In genomic region chr14:69614592-69614991, GRCh38 we compare ENCODE assay signal across 2 cellular contexts.
TF ChIP-seq lines count a peak whose summit lies in the region.

No MANE protein-coding gene starts in this region.

TF ChIP-seq in liver, 16 proteins besides CTCF, POLR2A, EP300 and RAD21:
- TF ChIP-seq NR2F2 (IDR thresholded peaks at IDR 0.05) (no peak), MAX (IDR thresholded peaks at IDR 0.05) (peak; percentile 16)

TF ChIP-seq in HepG2, 621 proteins besides CTCF, POLR2A, EP300 and RAD21:
- TF ChIP-seq ZKSCAN5 (CRISPR knock-in tag; IDR thresholded peaks at IDR 0.05) (no peak), PHF5A (CRISPR knock-in tag; IDR thresholded peaks at IDR 0.05; ENCODE audit: low read depth, unreplicated experiment) (no peak), MAZ (IDR thresholded peaks at IDR 0.05; ENCODE audit: borderline replicate concordance, low read depth, low read length) (no peak), MAZ (CRISPR knock-in tag; IDR thresholded peaks at IDR 0.05; ENCODE audit: low read depth) (no peak), RFXAP (CRISPR knock-in tag; IDR thresholded peaks at IDR 0.05; ENCODE audit: borderline replicate concordance) (no peak), REL (CRISPR knock-in tag; conservative IDR thresholded peaks at IDR 0.05) (no peak), ZFP36 (IDR thresholded peaks at IDR 0.05; ENCODE audit: borderline replicate concordance, low read depth, low read length, partially characterized antibody) (no peak), MEF2D (CRISPR knock-in tag; IDR thresholded peaks at IDR 0.05) (no peak)
TF ChIP-seq in HepG2: peak in this region for 0.
